In genomic region chr11:3171931-3172560, GRCh38 we compare ENCODE assay signal across 20 cellular contexts. TPM values are rescaled to one million over a fixed set of nuclear protein-coding genes. Genes with fewer than 3 reads are reported as not detected.
A peak's percentile ranks its signal among the peaks of the same experiment; 100 is the strongest.
DNase-seq lines count a peak whose midpoint lies in the region; ATAC-seq lines count a peak whose summit lies in the region.
"Had no signal": no experiment of that assay in that cellular context is flagged by ENCODE, and none has a peak within 500 bp of the region (broad histone marks: within the 10 kb centered on the region; RNA-seq: fewer than 3 reads in every experiment).

No MANE protein-coding gene starts in this region.

- H3K27ac Mint-ChIP-seq in activated naive CD4-positive, alpha-beta T cell treated with anti-CD3 and anti-CD28 coated beads, Interleukin-2, amount 50 U/mL, for 72 hours, result no peak overlapping the region
- H3K27ac Mint-ChIP-seq: CD4-positive, CD25-positive, alpha-beta regulatory T cell had no signal

- peaks cover 8 to 9% of the 10 kb centered on the region in 2 donors for H3K9me3 Mint-ChIP-seq in activated naive CD4-positive, alpha-beta T cell treated with anti-CD3 and anti-CD28 coated beads, Interleukin-2, amount 50 U/mL, for 72 hours

- ATAC-seq in activated naive CD4-positive, alpha-beta T cell treated with anti-CD3 and anti-CD28 coated beads, Interleukin-2, amount 50 U/mL, for 72 hours, result no peak
- no peak for ATAC-seq in sciatic nerve
- ATAC-seq in HG02870 (IDR thresholded peaks at IDR 0.05; ENCODE audit: unreplicated experiment), result no peak
- ATAC-seq: Panc1, Right ventricle myocardium inferior had no signal

- intact Hi-C loops in sciatic nerve (cut with DNase I), result no loop called here

- DNase-seq in activated naive CD4-positive, alpha-beta T cell treated with anti-CD3 and anti-CD28 coated beads, Interleukin-2, amount 50 U/mL, for 16 hours, result peak; percentile 5
- DNase-seq in activated naive CD4-positive, alpha-beta T cell treated with anti-CD3 and anti-CD28 coated beads, Interleukin-2, amount 50 U/mL, for 72 hours (ENCODE audit: low spot score in 2 of 2), result no peak
- DNase-seq in Daoy (ENCODE audit: low read depth) (peak; percentile 1), islet precursor cell (peak; percentile 68), sciatic nerve (ENCODE audit: low spot score) (peak; percentile 39), ecto neural progenitor cell (ENCODE audit: low spot score) (no peak), A172 (ENCODE audit: low spot score) (no peak)
- DNase-seq: CD4-positive, CD25-positive, alpha-beta regulatory T cell; DMS153; EL; Karpas-422; NCI-H1048; NCI-H146; NCI-H2081 treated with DMSO at 0.1 percent for 48 hours had no signal

- peaks cover 11 to 12% of the 10 kb centered on the region in 2 donors for H3K36me3 Mint-ChIP-seq in activated naive CD4-positive, alpha-beta T cell treated with anti-CD3 and anti-CD28 coated beads, Interleukin-2, amount 50 U/mL, for 72 hours
- H3K36me3 Mint-ChIP-seq: CD4-positive, CD25-positive, alpha-beta regulatory T cell had no signal

RNA-seq across cellular contexts. Expression of gene OSBPL5, which starts 6.9 kb away (rescaled TPM):
- total RNA-seq in activated naive CD4-positive, alpha-beta T cell treated with anti-CD3 and anti-CD28 coated beads, Interleukin-2, amount 50 U/mL, for 72 hours, result 10 to 100 TPM in 1 of 2 donors, 1 to 10 TPM in 1; 1.2 to 20.0 TPM
- total RNA-seq in Daoy (2014; rRNA removed; shearing (Covaris generic)), result 4.1 and 6.5 TPM in 2 replicates
- total RNA-seq in sciatic nerve, result 58.3 TPM
- total RNA-seq in A172 (2014; rRNA removed; shearing (Covaris generic)), result 18.1 and 18.5 TPM in 2 replicates

RNA-seq across cellular contexts. Expression of gene MRGPRG, which starts 46.6 kb away (rescaled TPM):
- not detected for total RNA-seq in activated naive CD4-positive, alpha-beta T cell treated with anti-CD3 and anti-CD28 coated beads, Interleukin-2, amount 50 U/mL, for 72 hours
- total RNA-seq in Daoy (2014; rRNA removed; shearing (Covaris generic)), result not detected in 2 replicates
- not detected for total RNA-seq in sciatic nerve
- not detected in 2 replicates for total RNA-seq in A172 (2014; rRNA removed; shearing (Covaris generic))
- total RNA-seq: CD4-positive, CD25-positive, alpha-beta regulatory T cell; H1; MCF 10A; NCI-H460; Right ventricle myocardium inferior had no signal

Comparison
In these comparisons a context has a peak if more than half of its experiments do, and no peak if none do; other contexts are left out.
1. DNase-seq: peak in activated naive CD4-positive, alpha-beta T cell treated with anti-CD3 and anti-CD28 coated beads, Interleukin-2, amount 50 U/mL, for 16 hours (single experiment), Daoy (single experiment), islet precursor cell (single experiment) and sciatic nerve (single experiment); none in activated naive CD4-positive, alpha-beta T cell treated with anti-CD3 and anti-CD28 coated beads, Interleukin-2, amount 50 U/mL, for 72 hours (0 of 2), ecto neural progenitor cell (single experiment) and A172 (single experiment).